8 cellular contexts compared by ENCODE assay signal in genomic region chr17:1648582-1649115, GRCh38. TPM values are rescaled to one million over a fixed set of nuclear protein-coding genes. Genes with fewer than 3 reads are reported as not detected.
DNase-seq lines count a peak whose midpoint lies in the region; ATAC-seq and TF ChIP-seq lines count a peak whose summit lies in the region.

No MANE protein-coding gene starts in this region.

- intact Hi-C loops in head of caudate nucleus (cut with DNase I), result loop anchor here (5.0 kb wide), 1 partner anchor 71 kb away; no protein-coding TSS in a partner anchor
- intact Hi-C loops in thyroid gland (cut with DNase I), result loop anchor here (5.0 kb wide), 1 partner anchor 76 kb away; no protein-coding TSS in a partner anchor

- peak overlapping the region in 1 of 3 donors; percentile 62 for H3K27ac Mint-ChIP-seq in IgD-negative memory B cell
- H3K27ac Mint-ChIP-seq in activated naive CD4-positive, alpha-beta T cell treated with anti-CD3 and anti-CD28 coated beads, Interleukin-2, amount 50 U/mL, for 24 hours, result no peak overlapping the region

- H3K4me1 ChIP-seq in parathyroid adenoma (peaks cover 7% of the 10 kb centered on the region), thyroid gland (peaks cover 38 to 63% of the 10 kb centered on the region in 2 donors)

- H3K36me3 ChIP-seq in parathyroid adenoma (ENCODE audit: control insufficient read depth, insufficient read depth, low read length) (no peaks in the 10 kb centered on the region), thyroid gland (peaks cover 32 to 33% of the 10 kb centered on the region in 2 donors)

- peak; percentile 91 for TF ChIP-seq CTCF in parathyroid adenoma (IDR thresholded peaks at IDR 0.05)
- TF ChIP-seq CTCF in thyroid gland (IDR thresholded peaks at IDR 0.05), result peak; percentile 58 to 99 (median 88)

- H3K9ac ChIP-seq in parathyroid adenoma, result no peak overlapping the region

- H3K4me1 Mint-ChIP-seq in IgD-negative memory B cell, result peaks cover 7 to 10% (median 9%) of the 10 kb centered on the region in 3 donors
- peaks cover 27% of the 10 kb centered on the region for H3K4me1 Mint-ChIP-seq in activated naive CD4-positive, alpha-beta T cell treated with anti-CD3 and anti-CD28 coated beads, Interleukin-2, amount 50 U/mL, for 24 hours

- H3K27me3 ChIP-seq in parathyroid adenoma (ENCODE audit: control insufficient read depth, insufficient read depth, low read length), result no peaks in the 10 kb centered on the region
- H3K27me3 ChIP-seq in thyroid gland, result no peaks in the 10 kb centered on the region

- peak; percentile 35 for ATAC-seq in GM21447 (IDR thresholded peaks at IDR 0.05; ENCODE audit: unreplicated experiment)

- H3K4me2 ChIP-seq in parathyroid adenoma (ENCODE audit: low read length), result peak overlapping the region; percentile 81

- no peaks in the 10 kb centered on the region for H3K36me3 Mint-ChIP-seq in IgD-negative memory B cell
- peaks cover 3% of the 10 kb centered on the region for H3K36me3 Mint-ChIP-seq in activated naive CD4-positive, alpha-beta T cell treated with anti-CD3 and anti-CD28 coated beads, Interleukin-2, amount 50 U/mL, for 24 hours

- peak overlapping the region; percentile 80 for H2AFZ ChIP-seq in parathyroid adenoma

- no peak for TF ChIP-seq POLR2A in thyroid gland (IDR thresholded peaks at IDR 0.05)

- no peaks in the 10 kb centered on the region for H3K79me2 ChIP-seq in parathyroid adenoma

- H3K9me3 ChIP-seq in parathyroid adenoma (ENCODE audit: control insufficient read depth, low read length) (no peaks in the 10 kb centered on the region), thyroid gland (no peaks in the 10 kb centered on the region)

- H3K4me3 Mint-ChIP-seq in IgD-negative memory B cell, result peak overlapping the region; percentile 50 to 84 (median 74)
- peak overlapping the region; percentile 79 for H3K4me3 Mint-ChIP-seq in activated naive CD4-positive, alpha-beta T cell treated with anti-CD3 and anti-CD28 coated beads, Interleukin-2, amount 50 U/mL, for 24 hours

- no peaks in the 10 kb centered on the region for H3K9me3 Mint-ChIP-seq in IgD-negative memory B cell
- no peaks in the 10 kb centered on the region for H3K9me3 Mint-ChIP-seq in activated naive CD4-positive, alpha-beta T cell treated with anti-CD3 and anti-CD28 coated beads, Interleukin-2, amount 50 U/mL, for 24 hours

- peak overlapping the region; percentile 74 for H3K27ac ChIP-seq in parathyroid adenoma
- peak overlapping the region; percentile 76 to 100 (median 85) for H3K27ac ChIP-seq in thyroid gland

- 20% methylated on average over 1 of the region's 48 CpGs; no CpG with 5 or more reads in 1 of the 2 donors for WGBS in thyroid gland, 2 donors

- DNase-seq in DMS153 treated with DMSO at 0.1 percent for 48 hours (lab: John Stamatoyannopoulos, UW; ENCODE audit: unreplicated experiment) (peak; percentile 51), SK-MEL-5 (ENCODE audit: low read depth, low spot score) (peak; percentile 93), head of caudate nucleus (peak; percentile 17 to 98 (median 95)), thyroid gland (peak; percentile 95 to 96)

- H3K4me3 ChIP-seq in parathyroid adenoma (ENCODE audit: low read depth, low read length) (peak overlapping the region; percentile 57), thyroid gland (replicated peaks in 1 of 3) (peak overlapping the region in 2 of 3 donors; percentile 17 to 35)

- in situ Hi-C loops in SK-MEL-5 (cut with HindIII; ENCODE audit: low pct_unique_long_range_greater_than_20kb, low sequenced_read_pairs), result no loop called here

- no peaks in the 10 kb centered on the region for H3K27me3 Mint-ChIP-seq in IgD-negative memory B cell
- H3K27me3 Mint-ChIP-seq in activated naive CD4-positive, alpha-beta T cell treated with anti-CD3 and anti-CD28 coated beads, Interleukin-2, amount 50 U/mL, for 24 hours, result no peaks in the 10 kb centered on the region

RNA-seq across cellular contexts. Expression of gene RILP, which starts 1.0 kb away (rescaled TPM):
- polyA plus RNA-seq in IgD-negative memory B cell, result 2.6 TPM
- 10.4 and 12.1 TPM in 2 replicates for total RNA-seq in SK-MEL-5 (2014; rRNA removed; shearing (Covaris generic))
- 11.4 and 14.7 TPM in 2 replicates for polyA plus RNA-seq in SK-MEL-5 (2015; cell fraction: cytosol; rRNA removed)
- 6.3 and 12.1 TPM in 2 replicates for polyA plus RNA-seq in SK-MEL-5 (2015; cell fraction: nucleus; rRNA removed)
- total RNA-seq in thyroid gland, result 100 to 1,000 TPM in 3 of 4 donors, 10 to 100 TPM in 1; 67.5 to 140 (median 124) TPM

RNA-seq across cellular contexts. Expression of gene SCARF1, which starts 3.1 kb away (rescaled TPM):
- 0.19 TPM for polyA plus RNA-seq in IgD-negative memory B cell
- total RNA-seq in SK-MEL-5 (2014; rRNA removed; shearing (Covaris generic)), result 0.11 and 0.16 TPM in 2 replicates
- polyA plus RNA-seq in SK-MEL-5 (2015; cell fraction: cytosol; rRNA removed), result 0.09 and 0.36 TPM in 2 replicates
- polyA plus RNA-seq in SK-MEL-5 (2015; cell fraction: nucleus; rRNA removed), result 2.6 and 4.4 TPM in 2 replicates
- total RNA-seq in thyroid gland, result 10 to 100 TPM; 31.6 to 52.0 (median 35.5) TPM

RNA-seq across cellular contexts. Expression of gene SLC43A2, which starts 20.0 kb away (rescaled TPM):
- 27.3 TPM for polyA plus RNA-seq in IgD-negative memory B cell
- 2.0 and 3.4 TPM in 2 replicates for total RNA-seq in SK-MEL-5 (2014; rRNA removed; shearing (Covaris generic))
- polyA plus RNA-seq in SK-MEL-5 (2015; cell fraction: cytosol; rRNA removed), result 5.4 and 5.8 TPM in 2 replicates
- 1.9 and 2.2 TPM in 2 replicates for polyA plus RNA-seq in SK-MEL-5 (2015; cell fraction: nucleus; rRNA removed)
- total RNA-seq in thyroid gland, result 10 to 100 TPM; 17.5 to 28.2 (median 23.9) TPM

RNA-seq across cellular contexts. Expression of gene PRPF8, which starts 36.0 kb away (rescaled TPM):
- 156 TPM for polyA plus RNA-seq in IgD-negative memory B cell
- 62.2 and 67.7 TPM in 2 replicates for total RNA-seq in SK-MEL-5 (2014; rRNA removed; shearing (Covaris generic))
- 143 and 174 TPM in 2 replicates for polyA plus RNA-seq in SK-MEL-5 (2015; cell fraction: cytosol; rRNA removed)
- 217 and 252 TPM in 2 replicates for polyA plus RNA-seq in SK-MEL-5 (2015; cell fraction: nucleus; rRNA removed)
- total RNA-seq in thyroid gland, result 100 to 1,000 TPM; 181 to 256 (median 242) TPM

Comparison
In these comparisons a context has a peak if more than half of its experiments do, and no peak if none do; other contexts are left out.
1. Peak in every context shown above with its lines: DNase-seq, ATAC-seq, H3K4me3 ChIP-seq and H3K27ac ChIP-seq.
2. RNA of gene SCARF1, which starts 3.1 kb away (total RNA-seq): 31.6 to 52.0 TPM in thyroid gland; 0.11 to 0.16 TPM in SK-MEL-5; every median in the first group is over 10 times any median in the second.